In the genomic region with DNA sequence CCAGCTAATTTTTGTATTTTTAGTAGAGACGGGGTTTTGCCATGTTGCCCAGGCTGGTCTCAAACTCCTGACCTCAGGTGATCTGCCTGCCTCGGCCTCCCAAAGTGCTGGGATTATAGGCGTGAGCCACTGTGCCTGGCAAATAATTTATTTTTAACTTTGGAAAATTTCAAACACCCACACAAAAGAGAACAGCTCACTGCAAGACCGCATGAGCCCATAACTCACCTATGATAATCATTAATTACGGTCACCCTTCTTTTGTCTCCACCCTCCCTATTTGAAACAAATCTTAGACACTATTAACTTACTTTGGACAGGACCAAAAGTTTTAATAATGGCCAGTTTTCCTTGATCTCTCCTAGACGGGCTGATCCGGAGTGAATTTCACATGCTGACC, we compare ENCODE assay signal across 20 cellular contexts. TPM values are rescaled to one million over a fixed set of nuclear protein-coding genes. Genes with fewer than 3 reads are reported as not detected.
"Had no signal": no experiment of that assay in that cellular context is flagged by ENCODE, and none has a peak within 500 bp of the region (broad histone marks: within the 10 kb centered on the region; RNA-seq: fewer than 3 reads in every experiment).

No MANE protein-coding gene starts in this region.

RNA-seq across cellular contexts. Expression of a gene that starts 47.6 kb away (rescaled TPM):
- total RNA-seq: activated naive CD4-positive, alpha-beta T cell treated with anti-CD3 and anti-CD28 coated beads for 36 hours; activated naive CD4-positive, alpha-beta T cell treated with anti-CD3 and anti-CD28 coated beads, Interleukin-2, amount 50 U/mL, for 72 hours; activated naive CD8-positive, alpha-beta T cell treated with anti-CD3 and anti-CD28 coated beads for 36 hours; activated naive CD8-positive, alpha-beta T cell treated with anti-CD3 and anti-CD28 coated beads, Interleukin-2, amount 10 ng/mL, durations not matched to agents 7 days and 5 days; activated T-cell treated with anti-CD3 and anti-CD28 coated beads, Interleukin-2, amount 50 U/mL, for 4 hours; activated T-cell treated with anti-CD3 and anti-CD28 coated beads, Interleukin-2, amount 50 U/mL, for 72 hours; activated T-helper 1 cell treated with anti-CD3 and anti-CD28 coated beads, Interleukin-12 subunit alpha, Interleukin-12 subunit beta, Interleukin-2, Interleukin-4 antibody, amounts not matched to agents 30 ng/mL and 10 ng/mL and 1 ng/mL, durations not matched to agents 14 hours and 24 hours and 36 hours; activated T-helper 17 cell treated with anti-CD3 and anti-CD28 coated beads, Interleukin-2, amount 50 U/mL, for 72 hours; activated T-helper 2 cell treated with anti-CD3 and anti-CD28 coated beads, Interferon-gamma antibody, Interleukin-2, Interleukin-4, amounts not matched to agents 10 μg/mL and 5 μg/mL and 100 μg/mL, durations not matched to agents 14 hours and 24 hours and 36 hours; adrenal gland; aorta; ascending aorta; astrocyte; body of pancreas; breast epithelium; bronchial epithelial cell; cardiac muscle cell; cardiac septum; cerebellum had no signal
- polyA plus RNA-seq: adipose tissue, adrenal gland, aorta, cardiac muscle cell had no signal
